ENCODE assay signal across 25 cellular contexts in the genomic region with DNA sequence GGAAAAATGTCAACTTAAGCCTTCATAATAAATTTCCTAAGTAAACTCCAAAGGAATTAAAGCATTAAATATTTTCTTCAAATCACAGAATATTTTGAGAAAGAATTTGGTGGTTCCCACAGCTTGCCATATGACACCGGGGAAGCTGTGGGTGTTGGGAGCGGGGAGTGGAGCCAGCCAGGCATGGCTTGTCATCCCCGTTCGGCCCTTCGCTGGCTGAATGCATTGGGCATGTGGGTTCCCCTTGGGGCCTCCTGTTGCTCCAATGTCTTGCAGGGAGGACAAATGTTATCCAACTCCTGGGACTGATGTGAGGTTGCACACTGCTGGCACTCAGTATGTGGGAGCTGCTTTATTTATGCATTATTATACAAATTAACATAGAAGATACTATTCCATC. TPM values are rescaled to one million over a fixed set of nuclear protein-coding genes. Genes with fewer than 3 reads are reported as not detected.
"Had no signal": no experiment of that assay in that cellular context is flagged by ENCODE, and none has a peak within 500 bp of the region (broad histone marks: within the 10 kb centered on the region; RNA-seq: fewer than 3 reads in every experiment).

No MANE protein-coding gene starts in this region.

- H3K4me1 ChIP-seq: left ventricle myocardium inferior, upper lobe of left lung had no signal

- H3K27ac Mint-ChIP-seq: activated naive CD4-positive, alpha-beta T cell treated with anti-CD3 and anti-CD28 coated beads, Interleukin-2, amount 10 ng/mL, durations not matched to agents 7 days and 5 days; stimulated activated naive B cell treated with anti-CD40 and anti-IgM and Interleukin-4, amounts not matched to agents 10 μg/mL and 1 μg/mL and 100 μg/mL, for 72 hours; WTC11 had no signal

- H3K27me3 ChIP-seq: upper lobe of left lung had no signal

- H3K9me3 ChIP-seq: left ventricle myocardium inferior, upper lobe of left lung had no signal

- H3K27ac ChIP-seq: left ventricle myocardium inferior, upper lobe of left lung had no signal

- DNase-seq: activated CD4-positive, alpha-beta T cell treated with anti-CD3 and anti-CD28 coated beads, Interleukin-2, amount 50 U/mL, for 4 hours; activated effector memory CD4-positive, alpha-beta T cell treated with anti-CD3 and anti-CD28 coated beads, Interleukin-2, amount 50 U/mL, for 16 hours; activated naive CD4-positive, alpha-beta T cell treated with anti-CD3 and anti-CD28 coated beads, Interleukin-2, amount 10 ng/mL, durations not matched to agents 7 days and 5 days; activated T-cell treated with anti-CD3 and anti-CD28 coated beads for 4 hours; amygdala; cerebellar nuclear complex; effector CD4-positive, alpha-beta T cell; erythroblast; foreskin melanocyte; left ventricle myocardium inferior; occipital lobe; retina; stimulated activated naive B cell treated with anti-CD40 and anti-IgM and Interleukin-4, amounts not matched to agents 10 μg/mL and 1 μg/mL and 100 μg/mL, for 72 hours; T-helper 9 cell; upper lobe of left lung had no signal

- H3K36me3 ChIP-seq: left ventricle myocardium inferior, upper lobe of left lung had no signal

- H3K36me3 Mint-ChIP-seq: activated naive CD4-positive, alpha-beta T cell treated with anti-CD3 and anti-CD28 coated beads, Interleukin-2, amount 10 ng/mL, durations not matched to agents 7 days and 5 days; stimulated activated naive B cell treated with anti-CD40 and anti-IgM and Interleukin-4, amounts not matched to agents 10 μg/mL and 1 μg/mL and 100 μg/mL, for 72 hours; WTC11 had no signal

- H3K4me3 ChIP-seq: left ventricle myocardium inferior, upper lobe of left lung had no signal

- H3K4me3 Mint-ChIP-seq: activated naive CD4-positive, alpha-beta T cell treated with anti-CD3 and anti-CD28 coated beads, Interleukin-2, amount 10 ng/mL, durations not matched to agents 7 days and 5 days; neural crest cell; stimulated activated naive B cell treated with anti-CD40 and anti-IgM and Interleukin-4, amounts not matched to agents 10 μg/mL and 1 μg/mL and 100 μg/mL, for 72 hours; WTC11 had no signal

- ATAC-seq: stimulated activated naive B cell treated with anti-CD40 and anti-IgM and Interleukin-4, amounts not matched to agents 10 μg/mL and 1 μg/mL and 100 μg/mL, for 72 hours; WTC11 had no signal

- H3K4me1 Mint-ChIP-seq: activated naive CD4-positive, alpha-beta T cell treated with anti-CD3 and anti-CD28 coated beads, Interleukin-2, amount 10 ng/mL, durations not matched to agents 7 days and 5 days; neural crest cell; stimulated activated naive B cell treated with anti-CD40 and anti-IgM and Interleukin-4, amounts not matched to agents 10 μg/mL and 1 μg/mL and 100 μg/mL, for 72 hours; WTC11 had no signal

- H3K9me3 Mint-ChIP-seq: activated naive CD4-positive, alpha-beta T cell treated with anti-CD3 and anti-CD28 coated beads, Interleukin-2, amount 10 ng/mL, durations not matched to agents 7 days and 5 days had no signal

RNA-seq across cellular contexts. Expression of a gene that starts 18.6 kb away (rescaled TPM):
- total RNA-seq: SK-MEL-5; T-helper 1 cell treated with Interleukin-12 subunit alpha and Interleukin-12 subunit beta and Interleukin-4 antibody, amounts not matched to agents 30 ng/mL and 1 ng/mL, for 36 hours had no signal

RNA-seq across cellular contexts. Expression of a gene that starts 38.0 kb away (rescaled TPM):
- total RNA-seq: activated CD8-positive, alpha-beta memory T cell treated with anti-CD3 and anti-CD28 coated beads for 36 hours; bronchial epithelial cell; kidney epithelial cell; left ventricle myocardium inferior; mononuclear cell; neural crest cell; occipital lobe; SK-MEL-5; skeletal muscle tissue; T-helper 1 cell treated with Interleukin-12 subunit alpha and Interleukin-12 subunit beta and Interleukin-4 antibody, amounts not matched to agents 30 ng/mL and 1 ng/mL, for 36 hours; temporal lobe; upper lobe of left lung; WTC11 had no signal
